In genomic region chr17:30344283-30345088, GRCh38 we compare ENCODE assay signal across 10 cellular contexts. TPM values are rescaled to one million over a fixed set of nuclear protein-coding genes. Genes with fewer than 3 reads are reported as not detected.
A peak's percentile ranks its signal among the peaks of the same experiment; 100 is the strongest.
DNase-seq lines count a peak whose midpoint lies in the region; ATAC-seq and TF ChIP-seq lines count a peak whose summit lies in the region.
"Had no signal": no experiment of that assay in that cellular context is flagged by ENCODE, and none has a peak within 500 bp of the region (broad histone marks: within the 10 kb centered on the region; RNA-seq: fewer than 3 reads in every experiment).

No MANE protein-coding gene starts in this region.

- ATAC-seq in GM18498 (IDR thresholded peaks at IDR 0.05; ENCODE audit: unreplicated experiment): no peak

- H3K4me1 Mint-ChIP-seq in progenitor cell of endocrine pancreas (ENCODE audit: low read depth) (peaks cover 63% of the 10 kb centered on the region), HFFc6 (ENCODE audit: low read depth) (peaks cover 33% of the 10 kb centered on the region)

- no peaks in the 10 kb centered on the region for H3F3A ChIP-seq in smooth muscle cell (ENCODE audit: low read depth)

- no peak overlapping the region for H3K9ac ChIP-seq in smooth muscle cell (ENCODE audit: low read depth)
- H3K9ac ChIP-seq: KMS-11 had no signal

- H3K27ac Mint-ChIP-seq in progenitor cell of endocrine pancreas: peak overlapping the region; percentile 98
- H3K27ac Mint-ChIP-seq in HFFc6: no peak overlapping the region
- H3K27ac Mint-ChIP-seq: naive B cell had no signal

- H4K20me1 ChIP-seq in smooth muscle cell (ENCODE audit: low read depth): no peaks in the 10 kb centered on the region

- H2AFZ ChIP-seq in smooth muscle cell (ENCODE audit: low read depth): no peak overlapping the region

- TF ChIP-seq CTCF in progenitor cell of endocrine pancreas (IDR thresholded peaks at IDR 0.05; ENCODE audit: unreplicated experiment): no peak
- no peak for TF ChIP-seq CTCF in HFFc6 (IDR thresholded peaks at IDR 0.05)
- no peak for TF ChIP-seq CTCF in smooth muscle cell (IDR thresholded peaks at IDR 0.05; ENCODE audit: borderline replicate concordance, insufficient read depth, poor library complexity, severe bottlenecking)

- peak; percentile 65 for DNase-seq in LoVo (ENCODE audit: low spot score)
- DNase-seq in SW480 (ENCODE audit: low spot score): peak; percentile 34
- DNase-seq in glomerular visceral epithelial cell (ENCODE audit: extremely low spot score): peak; percentile 61
- peak; percentile 19 for DNase-seq in progenitor cell of endocrine pancreas (ENCODE audit: low spot score, unreplicated experiment)
- DNase-seq in OCI-M2 (lab: John Stamatoyannopoulos, UW; ENCODE audit: unreplicated experiment): no peak
- no peak for DNase-seq in HFFc6
- DNase-seq in smooth muscle cell (lab: John Stamatoyannopoulos, UW; ENCODE audit: unreplicated experiment): no peak
- DNase-seq: naive B cell had no signal

- H3K36me3 Mint-ChIP-seq in progenitor cell of endocrine pancreas (ENCODE audit: insufficient read depth) (no peaks in the 10 kb centered on the region), HFFc6 (ENCODE audit: low read depth) (no peaks in the 10 kb centered on the region)
- H3K36me3 Mint-ChIP-seq: naive B cell had no signal

- H3K4me3 Mint-ChIP-seq in progenitor cell of endocrine pancreas (ENCODE audit: low read depth) (peak overlapping the region; percentile 44), HFFc6 (no peak overlapping the region)
- H3K4me3 Mint-ChIP-seq: naive B cell had no signal

- H3K4me3 ChIP-seq in smooth muscle cell: no peak overlapping the region

- H3K4me1 ChIP-seq in smooth muscle cell (ENCODE audit: low read depth): peaks cover 7% of the 10 kb centered on the region

- H3K9me3 Mint-ChIP-seq in progenitor cell of endocrine pancreas (ENCODE audit: low read depth) (no peaks in the 10 kb centered on the region), HFFc6 (no peaks in the 10 kb centered on the region)
- H3K9me3 Mint-ChIP-seq: naive B cell had no signal

- no peak overlapping the region for H3K27ac ChIP-seq in smooth muscle cell (ENCODE audit: low read depth)
- H3K27ac ChIP-seq: KMS-11 had no signal

- H3K27me3 Mint-ChIP-seq in progenitor cell of endocrine pancreas: no peaks in the 10 kb centered on the region
- peaks cover 5% of the 10 kb centered on the region; the same call in 1 of the 2 replicates for H3K27me3 Mint-ChIP-seq in HFFc6 (ENCODE audit: insufficient read depth)

- no peak overlapping the region for H3K4me2 ChIP-seq in smooth muscle cell
- H3K4me2 ChIP-seq: KMS-11 had no signal

- 53% methylated on average over 9 of the region's 9 CpGs for WGBS in smooth muscle cell (ENCODE audit: low lambda C conversion rate)

- no peaks in the 10 kb centered on the region for H3K27me3 ChIP-seq in smooth muscle cell (ENCODE audit: low read depth)

- no peaks in the 10 kb centered on the region for H3K36me3 ChIP-seq in smooth muscle cell (ENCODE audit: low read depth)

- no peaks in the 10 kb centered on the region for H3K9me3 ChIP-seq in smooth muscle cell (replicated peaks; ENCODE audit: low read depth)

- no peaks in the 10 kb centered on the region for H3K79me2 ChIP-seq in smooth muscle cell (ENCODE audit: low read depth)

RNA-seq across cellular contexts. Expression of gene TMIGD1, which starts 10.6 kb away (rescaled TPM):
- total RNA-seq in progenitor cell of endocrine pancreas: not detected in 2 replicates
- not detected for total RNA-seq in HFFc6 (2021; fragmentation: NEBNext Ultra II Directional; extraction: Animal tissue kit (Norgen Biotek cat#: 25700))
- not detected in 2 replicates for total RNA-seq in smooth muscle cell
- polyA plus RNA-seq in smooth muscle cell: not detected in 2 replicates

RNA-seq across cellular contexts. Expression of gene CPD, which starts 34.2 kb away (rescaled TPM):
- total RNA-seq in progenitor cell of endocrine pancreas (123 and 124 TPM in 2 replicates), smooth muscle cell (51.5 and 68.5 TPM in 2 replicates)
- 10 to 100 TPM; 45.9 to 57.4 (median 49.7) TPM for total RNA-seq in HFFc6 (2021; fragmentation: NEBNext Ultra II Directional; extraction: Animal tissue kit (Norgen Biotek cat#: 25700))
- polyA plus RNA-seq in smooth muscle cell: 12.0 and 16.8 TPM in 2 replicates

RNA-seq across cellular contexts. Expression of gene BLMH, which starts 52.7 kb away (rescaled TPM):
- total RNA-seq in progenitor cell of endocrine pancreas: 60.9 and 64.2 TPM in 2 replicates
- total RNA-seq in HFFc6 (2021; fragmentation: NEBNext Ultra II Directional; extraction: Animal tissue kit (Norgen Biotek cat#: 25700)): 10 to 100 TPM; 20.0 to 24.6 (median 22.4) TPM
- 13.2 and 16.0 TPM in 2 replicates for total RNA-seq in smooth muscle cell
- polyA plus RNA-seq in smooth muscle cell: 20.5 and 26.1 TPM in 2 replicates

Comparison
In these comparisons a context has a peak if more than half of its experiments do, and no peak if none do; other contexts are left out.
1. DNase-seq: peak in LoVo (single experiment), SW480 (single experiment), glomerular visceral epithelial cell (single experiment) and progenitor cell of endocrine pancreas (single experiment); none in OCI-M2 (single experiment), HFFc6 (single experiment) and smooth muscle cell (single experiment).